ENCODE assay signal across 8 cellular contexts in genomic region chr3:41040256-41040655, GRCh38.
"Had no signal": no experiment of that assay in that cellular context is flagged by ENCODE, and none has a peak within 500 bp of the region (broad histone marks: within the 10 kb centered on the region; RNA-seq: fewer than 3 reads in every experiment).

No MANE protein-coding gene starts in this region.

- H3K4me3 ChIP-seq: GM12878 had no signal

- DNase-seq: GDM1, GF-D8 had no signal

- FAIRE-seq: G401.6, GM12878, GM12891, GM12892, GM18507, GM19239 had no signal

- ATAC-seq: GM12878 had no signal
